Comparison of ENCODE assay signal across 21 cellular contexts in genomic region chr10:78800535-78801320, GRCh38.
"Had no signal": no experiment of that assay in that cellular context is flagged by ENCODE, and none has a peak within 500 bp of the region (broad histone marks: within the 10 kb centered on the region; RNA-seq: fewer than 3 reads in every experiment).

No MANE protein-coding gene starts in this region.

- H3K4me3 ChIP-seq: K562, SJSA1, SK-N-MC had no signal

- H3K9ac ChIP-seq: KMS-11 had no signal

- ATAC-seq: K562 had no signal

- H3K27me3 ChIP-seq: SJSA1 had no signal

- H3K36me3 ChIP-seq: SJSA1 had no signal

- H3K9me3 ChIP-seq: SJSA1 had no signal

- H3K4me2 ChIP-seq: KMS-11 had no signal

- DNase-seq: Kasumi-1, MV-4-11, NCI-H1048, NCI-H1105, NCI-H1417, NCI-H1436 treated with DMSO at 0.1 percent for 48 hours, NCI-H1694, NCI-H187 treated with DMSO at 0.1 percent for 48 hours, NCI-H2029 treated with DMSO at 0.1 percent for 48 hours, NCI-H2171 treated with DMSO at 0.1 percent for 48 hours, NCI-H345, NCI-H446 treated with DMSO at 0.1 percent for 48 hours, NCI-H510A treated with DMSO at 0.1 percent for 48 hours, NCI-H526, Right ventricle myocardium superior, RPMI8226, SIG-M5 had no signal

- H3K27ac ChIP-seq: KMS-11, SJSA1, SK-N-MC had no signal
